31 cellular contexts compared by ENCODE assay signal in the genomic region with DNA sequence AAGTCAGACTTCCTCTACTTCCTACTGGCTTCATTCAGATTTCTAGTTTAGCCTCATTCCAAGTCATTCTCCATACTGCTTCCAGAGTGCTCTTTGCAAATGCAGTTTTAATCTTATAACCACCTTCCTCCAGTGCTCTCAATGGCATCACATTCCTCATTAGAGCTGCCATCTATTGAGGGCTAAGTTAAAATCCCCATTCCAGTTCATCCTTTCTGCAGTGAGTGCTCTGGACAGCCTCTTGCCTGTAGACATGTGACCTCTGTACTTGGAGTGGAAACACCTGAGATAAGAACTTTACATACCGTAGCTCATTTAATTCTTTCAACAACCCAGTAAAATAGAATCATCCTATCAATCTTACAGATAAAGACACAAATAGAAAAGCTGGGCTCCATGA. TPM values are rescaled to one million over a fixed set of nuclear protein-coding genes. Genes with fewer than 3 reads are reported as not detected.
"Had no signal": no experiment of that assay in that cellular context is flagged by ENCODE, and none has a peak within 500 bp of the region (broad histone marks: within the 10 kb centered on the region; RNA-seq: fewer than 3 reads in every experiment).

No MANE protein-coding gene starts in this region.

- H3K27ac Mint-ChIP-seq: immature natural killer cell; mesothelial cell of epicardium; natural killer cell; progenitor cell of endocrine pancreas; stimulated activated naive B cell treated with anti-CD40 and anti-IgM and Interleukin-4, amounts not matched to agents 10 μg/mL and 1 μg/mL and 100 μg/mL, for 72 hours; type B pancreatic cell had no signal

- H3K27me3 Mint-ChIP-seq: naive B cell; progenitor cell of endocrine pancreas; stimulated activated naive B cell treated with anti-CD40 and anti-IgM and Interleukin-4, amounts not matched to agents 10 μg/mL and 1 μg/mL and 100 μg/mL, for 72 hours had no signal

- H3K36me3 Mint-ChIP-seq: immature natural killer cell; mesothelial cell of epicardium; naive B cell; natural killer cell; stimulated activated naive B cell treated with anti-CD40 and anti-IgM and Interleukin-4, amounts not matched to agents 10 μg/mL and 1 μg/mL and 100 μg/mL, for 72 hours; type B pancreatic cell had no signal

- DNase-seq: hypothalamus; immature natural killer cell; kidney; left colon; left lung; lower lobe of right lung; mammary epithelial cell; mesenchymal stem cell; naive B cell; natural killer cell; ovary; retina; right cardiac atrium; stimulated activated CD4-positive, alpha-beta T cell treated with anti-CD3 and anti-CD28 coated beads, Interleukin-12 subunit alpha, Interleukin-12 subunit beta, amount 100 ng/mL, for 4 hours; stimulated activated CD4-positive, alpha-beta T cell treated with anti-CD3 and anti-CD28 coated beads, Interleukin-15, amount 100 ng/mL, for 24 hours; stimulated activated CD4-positive, alpha-beta T cell treated with anti-CD3 and anti-CD28 coated beads, Interleukin-2, amount 100 ng/mL, for 24 hours; stimulated activated CD4-positive, alpha-beta T cell treated with anti-CD3 and anti-CD28 coated beads, Interleukin-4, amount 100 ng/mL, for 1 hour; stimulated activated naive B cell treated with anti-CD40 and anti-IgM and Interleukin-4, amounts not matched to agents 10 μg/mL and 1 μg/mL and 100 μg/mL, for 72 hours; stimulated activated naive CD8-positive, alpha-beta T cell treated with anti-CD3 and anti-CD28 coated beads, Interleukin-15, Interleukin-2, amounts not matched to agents 100 U/mL and 50 U/mL, for 24 hours; stomach; tibial artery; uterus had no signal

- H3K27ac ChIP-seq: left lung, lower lobe of right lung, neutrophil, ovary, skin epidermis, stomach, thoracic aorta, tibial artery, uterus had no signal

- H3K36me3 ChIP-seq: left lung, lower lobe of right lung, neutrophil, ovary, stomach, thoracic aorta, tibial artery, uterus had no signal

- H3K4me3 Mint-ChIP-seq: immature natural killer cell; mesothelial cell of epicardium; naive B cell; natural killer cell; stimulated activated naive B cell treated with anti-CD40 and anti-IgM and Interleukin-4, amounts not matched to agents 10 μg/mL and 1 μg/mL and 100 μg/mL, for 72 hours; type B pancreatic cell had no signal

- H3K4me1 ChIP-seq: left lung, lower lobe of right lung, stomach, tibial artery, uterus had no signal

- H3K4me3 ChIP-seq: left lung, lower lobe of right lung, ovary, skin epidermis, stomach, thoracic aorta, tibial artery, uterus had no signal

- H3K4me1 Mint-ChIP-seq: naive B cell; stimulated activated naive B cell treated with anti-CD40 and anti-IgM and Interleukin-4, amounts not matched to agents 10 μg/mL and 1 μg/mL and 100 μg/mL, for 72 hours had no signal

- H3K9me3 Mint-ChIP-seq: mesothelial cell of epicardium; naive B cell; stimulated activated naive B cell treated with anti-CD40 and anti-IgM and Interleukin-4, amounts not matched to agents 10 μg/mL and 1 μg/mL and 100 μg/mL, for 72 hours; type B pancreatic cell had no signal

- H3K27me3 ChIP-seq: left lung, neutrophil, ovary, stomach, tibial artery, uterus had no signal

- FAIRE-seq: islet of Langerhans had no signal

- ATAC-seq: left colon; left lung; lower lobe of right lung; natural killer cell; right cardiac atrium; sciatic nerve; stimulated activated naive B cell treated with anti-CD40 and anti-IgM and Interleukin-4, amounts not matched to agents 10 μg/mL and 1 μg/mL and 100 μg/mL, for 72 hours; stimulated activated naive CD8-positive, alpha-beta T cell treated with anti-CD3 and anti-CD28 coated beads, Interleukin-15, Interleukin-2, amounts not matched to agents 100 U/mL and 50 U/mL, for 24 hours had no signal

- H3K9me3 ChIP-seq: left lung, lower lobe of right lung, neutrophil, ovary, stomach, thoracic aorta, tibial artery, uterus had no signal

RNA-seq across cellular contexts. Expression of gene MAB21L1, which starts 57.9 kb away (rescaled TPM):
- total RNA-seq: mononuclear cell had no signal
- polyA plus RNA-seq: immature natural killer cell had no signal
